In genomic region chr7:47327306-47327697, GRCh38 we compare ENCODE assay signal across 9 cellular contexts.
DNase-seq lines count a peak whose midpoint lies in the region; ATAC-seq and TF ChIP-seq lines count a peak whose summit lies in the region.
"Had no signal": no experiment of that assay in that cellular context is flagged by ENCODE, and none has a peak within 500 bp of the region (broad histone marks: within the 10 kb centered on the region; RNA-seq: fewer than 3 reads in every experiment).

No MANE protein-coding gene starts in this region.

- H3K27ac Mint-ChIP-seq in activated naive CD8-positive, alpha-beta T cell treated with anti-CD3 and anti-CD28 coated beads, Interleukin-2, amount 50 U/mL, for 24 hours = no peak overlapping the region

- POLR2A ChIA-PET in RWPE1 (lab: Yijun Ruan, JAX; ENCODE audit: low non-redundant PET) = interaction anchor here (0.6 kb wide), 1 partner anchor 238 kb away, joined by 3 read pairs; no protein-coding TSS in a partner anchor

- CTCF ChIA-PET in RWPE1 (lab: Yijun Ruan, JAX) = interaction anchor here (0.6 to 1.4 kb wide), 3 partner anchors 26 to 492 kb away, joined by 3 to 10 read pairs (median 5); no protein-coding TSS in a partner anchor

- H3K4me1 ChIP-seq in muscle layer of duodenum (ENCODE audit: control insufficient read depth in 1 of 2, insufficient read depth in 2 of 2, low read length in 2 of 2) (peaks cover 9 to 27% of the 10 kb centered on the region in 2 donors), tibial nerve (peaks cover 6 to 93% (median 52%) of the 10 kb centered on the region in 4 donors)

- peaks cover 3% of the 10 kb centered on the region for H3K27me3 Mint-ChIP-seq in activated naive CD8-positive, alpha-beta T cell treated with anti-CD3 and anti-CD28 coated beads, Interleukin-2, amount 50 U/mL, for 24 hours

- no peaks in the 10 kb centered on the region for H3K9me3 Mint-ChIP-seq in activated naive CD8-positive, alpha-beta T cell treated with anti-CD3 and anti-CD28 coated beads, Interleukin-2, amount 50 U/mL, for 24 hours

- no peaks in the 10 kb centered on the region for H3K36me3 Mint-ChIP-seq in activated naive CD8-positive, alpha-beta T cell treated with anti-CD3 and anti-CD28 coated beads, Interleukin-2, amount 50 U/mL, for 24 hours (ENCODE audit: low read depth)

- H3K9me3 ChIP-seq in muscle layer of duodenum (ENCODE audit: control insufficient read depth in 1 of 2, low read length in 2 of 2) (no peaks in the 10 kb centered on the region), tibial nerve (no peaks in the 10 kb centered on the region)

- TF ChIP-seq CTCF in RWPE1 (conservative IDR thresholded peaks at IDR 0.05; ENCODE audit: low read depth) = no peak
- no peak for TF ChIP-seq CTCF in fibroblast of mammary gland (conservative IDR thresholded peaks at IDR 0.05; ENCODE audit: control insufficient read depth, insufficient read depth, low read depth, low read length)
- TF ChIP-seq CTCF in tibial nerve (IDR thresholded peaks at IDR 0.05) = no peak

- H3K4me3 Mint-ChIP-seq in activated naive CD8-positive, alpha-beta T cell treated with anti-CD3 and anti-CD28 coated beads, Interleukin-2, amount 50 U/mL, for 24 hours = no peak overlapping the region

- H3K36me3 ChIP-seq in muscle layer of duodenum (ENCODE audit: control insufficient read depth in 1 of 2, insufficient read depth in 2 of 2, low read length in 2 of 2) (peaks cover 0 to 5% of the 10 kb centered on the region in 2 donors), tibial nerve (no peaks in the 10 kb centered on the region)

- H3K27me3 ChIP-seq in muscle layer of duodenum (ENCODE audit: low read depth, low read length) (no peaks in the 10 kb centered on the region), tibial nerve (no peaks in the 10 kb centered on the region)

- no peaks in the 10 kb centered on the region for H3K4me1 Mint-ChIP-seq in activated naive CD8-positive, alpha-beta T cell treated with anti-CD3 and anti-CD28 coated beads, Interleukin-2, amount 50 U/mL, for 24 hours

- no peak for DNase-seq in RWPE1 (ENCODE audit: low spot score)
- DNase-seq in fibroblast of mammary gland (ENCODE audit: low read depth) = peak; percentile 31
- no peak for DNase-seq in tibial nerve (ENCODE audit: low spot score in 2 of 2)
- no peak for DNase-seq in activated naive CD8-positive, alpha-beta T cell treated with anti-CD3 and anti-CD28 coated beads, Interleukin-2, amount 50 U/mL, for 24 hours
- DNase-seq in NCI-H1694 (lab: John Stamatoyannopoulos, UW) = no peak
- no peak for DNase-seq in erythroblast (lab: John Stamatoyannopoulos, UW)
- DNase-seq: activated gamma-delta T cell had no signal

- TF ChIP-seq POLR2A in tibial nerve (IDR thresholded peaks at IDR 0.05) (no peak), erythroblast (IDR thresholded peaks at IDR 0.05; ENCODE audit: low read length) (no peak)

- H3K4me3 ChIP-seq in fibroblast of mammary gland (ENCODE audit: control insufficient read depth, low read depth, low read length) (peak overlapping the region; percentile 33), muscle layer of duodenum (ENCODE audit: low read depth in 1 of 2, low read length in 2 of 2) (peak overlapping the region; percentile 19 to 25), tibial nerve (peak overlapping the region; percentile 26 to 52 (median 32))

- H3K27ac ChIP-seq in RWPE1 (peak overlapping the region; percentile 95), muscle layer of duodenum (ENCODE audit: low read length) (peak overlapping the region; percentile 70), tibial nerve (peak overlapping the region; percentile 81 to 96 (median 90))

- 31 to 38% methylated on average over 7 of the region's 7 CpGs for WGBS in tibial nerve, 2 donors

- TF ChIP-seq EP300 in tibial nerve (IDR thresholded peaks at IDR 0.05) = no peak

- no peak for ATAC-seq in activated naive CD8-positive, alpha-beta T cell treated with anti-CD3 and anti-CD28 coated beads, Interleukin-2, amount 50 U/mL, for 24 hours
- no peak for ATAC-seq in GM21360 (IDR thresholded peaks at IDR 0.05; ENCODE audit: unreplicated experiment)
